ENCODE assay signal across 1 cellular context in genomic region chrX:52995135-52995973, GRCh38.
TF ChIP-seq lines count a peak whose summit lies in the region.

No MANE protein-coding gene starts in this region.

TF ChIP-seq in HepG2, 621 proteins besides CTCF, POLR2A, EP300 and RAD21 (continued from another document and continues in another):
- TF ChIP-seq, protein P1, sequence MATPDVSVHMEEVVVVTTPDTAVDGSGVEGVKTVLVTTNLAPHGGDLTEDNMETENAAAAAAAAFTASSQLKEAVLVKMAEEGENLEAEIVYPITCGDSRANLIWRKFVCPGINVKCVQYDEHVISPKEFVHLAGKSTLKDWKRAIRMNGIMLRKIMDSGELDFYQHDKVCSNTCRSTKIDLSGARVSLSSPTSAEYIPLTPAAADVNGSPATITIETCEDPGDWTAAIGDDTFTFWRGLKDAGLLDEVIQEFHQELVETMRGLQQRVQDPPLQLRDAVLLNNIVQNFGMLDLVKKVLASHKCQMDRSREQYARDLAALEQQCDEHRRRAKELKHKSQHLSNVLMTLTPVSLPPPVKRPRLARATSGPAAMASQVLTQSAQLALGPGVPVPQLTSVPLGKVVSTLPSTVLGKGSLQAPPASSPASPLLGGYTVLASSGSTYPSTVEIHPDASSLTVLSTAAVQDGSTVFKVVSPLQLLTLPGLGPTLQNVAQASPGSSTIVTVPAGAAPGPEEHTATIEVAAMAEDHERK (CRISPR knock-in tag; IDR thresholded peaks at IDR 0.05; ENCODE audit: low read depth), result no peak
- TF ChIP-seq ZNF816 (CRISPR knock-in tag; IDR thresholded peaks at IDR 0.05; ENCODE audit: borderline replicate concordance), result no peak
- TF ChIP-seq ZNF546 (CRISPR knock-in tag; conservative IDR thresholded peaks at IDR 0.05), result no peak
- no peak for TF ChIP-seq RARA (CRISPR knock-in tag; IDR thresholded peaks at IDR 0.05)
- TF ChIP-seq ZNF512 (CRISPR knock-in tag; IDR thresholded peaks at IDR 0.05), result no peak
- no peak for TF ChIP-seq MTA1 (CRISPR knock-in tag; IDR thresholded peaks at IDR 0.05; ENCODE audit: borderline replicate concordance)
- TF ChIP-seq, protein P2, sequence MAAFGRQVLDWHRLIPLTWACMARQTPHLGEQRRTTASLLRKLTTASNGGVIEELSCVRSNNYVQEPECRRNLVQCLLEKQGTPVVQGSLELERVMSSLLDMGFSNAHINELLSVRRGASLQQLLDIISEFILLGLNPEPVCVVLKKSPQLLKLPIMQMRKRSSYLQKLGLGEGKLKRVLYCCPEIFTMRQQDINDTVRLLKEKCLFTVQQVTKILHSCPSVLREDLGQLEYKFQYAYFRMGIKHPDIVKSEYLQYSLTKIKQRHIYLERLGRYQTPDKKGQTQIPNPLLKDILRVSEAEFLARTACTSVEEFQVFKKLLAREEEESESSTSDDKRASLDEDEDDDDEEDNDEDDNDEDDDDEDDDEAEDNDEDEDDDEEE (CRISPR knock-in tag; IDR thresholded peaks at IDR 0.05), result no peak
- no peak for TF ChIP-seq MTF2 (CRISPR knock-in tag; IDR thresholded peaks at IDR 0.05; ENCODE audit: borderline replicate concordance)
- no peak for TF ChIP-seq HNRNPUL1 (IDR thresholded peaks at IDR 0.05; ENCODE audit: low read depth, low read length)
- no peak for TF ChIP-seq JARID2 (CRISPR knock-in tag; IDR thresholded peaks at IDR 0.05; ENCODE audit: insufficient replicate concordance)
- TF ChIP-seq ZNF350 (CRISPR knock-in tag; IDR thresholded peaks at IDR 0.05; ENCODE audit: borderline replicate concordance, low read depth), result no peak; the same call in 1 of the 2 replicates
- TF ChIP-seq RFX3 (CRISPR knock-in tag; IDR thresholded peaks at IDR 0.05), result no peak
- TF ChIP-seq PBX2 (CRISPR knock-in tag; IDR thresholded peaks at IDR 0.05), result peak; percentile 79
- TF ChIP-seq FOXO4 (CRISPR knock-in tag; conservative IDR thresholded peaks at IDR 0.05), result no peak
- TF ChIP-seq, protein P3, sequence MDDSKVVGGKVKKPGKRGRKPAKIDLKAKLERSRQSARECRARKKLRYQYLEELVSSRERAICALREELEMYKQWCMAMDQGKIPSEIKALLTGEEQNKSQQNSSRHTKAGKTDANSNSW (CRISPR knock-in tag; IDR thresholded peaks at IDR 0.05; ENCODE audit: borderline replicate concordance), result no peak
- no peak for TF ChIP-seq ZFP82 (CRISPR knock-in tag; IDR thresholded peaks at IDR 0.05; ENCODE audit: borderline replicate concordance)
- TF ChIP-seq ZMYM4 (CRISPR knock-in tag; IDR thresholded peaks at IDR 0.05), result peak; percentile 54; the same call in 1 of the 2 replicates
- no peak for TF ChIP-seq REPIN1 (CRISPR knock-in tag; IDR thresholded peaks at IDR 0.05; ENCODE audit: borderline replicate concordance, low read depth)
- TF ChIP-seq ZNF552 (CRISPR knock-in tag; IDR thresholded peaks at IDR 0.05; ENCODE audit: borderline replicate concordance), result no peak
- no peak for TF ChIP-seq MLLT10 (CRISPR knock-in tag; IDR thresholded peaks at IDR 0.05)
- TF ChIP-seq POLR2G (IDR thresholded peaks at IDR 0.05; ENCODE audit: low read depth, low read length), result no peak
- TF ChIP-seq PHF8 (CRISPR knock-in tag; IDR thresholded peaks at IDR 0.05), result peak; percentile 54
- TF ChIP-seq ZNF256 (CRISPR knock-in tag; conservative IDR thresholded peaks at IDR 0.05), result no peak
- no peak for TF ChIP-seq MXD1 (CRISPR knock-in tag; IDR thresholded peaks at IDR 0.05)
- TF ChIP-seq, protein P4, sequence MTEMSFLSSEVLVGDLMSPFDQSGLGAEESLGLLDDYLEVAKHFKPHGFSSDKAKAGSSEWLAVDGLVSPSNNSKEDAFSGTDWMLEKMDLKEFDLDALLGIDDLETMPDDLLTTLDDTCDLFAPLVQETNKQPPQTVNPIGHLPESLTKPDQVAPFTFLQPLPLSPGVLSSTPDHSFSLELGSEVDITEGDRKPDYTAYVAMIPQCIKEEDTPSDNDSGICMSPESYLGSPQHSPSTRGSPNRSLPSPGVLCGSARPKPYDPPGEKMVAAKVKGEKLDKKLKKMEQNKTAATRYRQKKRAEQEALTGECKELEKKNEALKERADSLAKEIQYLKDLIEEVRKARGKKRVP (CRISPR knock-in tag; IDR thresholded peaks at IDR 0.05), result no peak
- TF ChIP-seq KDM4B (CRISPR knock-in tag; IDR thresholded peaks at IDR 0.05), result no peak
- no peak for TF ChIP-seq ZNF414 (CRISPR knock-in tag; IDR thresholded peaks at IDR 0.05)
- TF ChIP-seq ZNF136 (CRISPR knock-in tag; IDR thresholded peaks at IDR 0.05; ENCODE audit: low read depth), result no peak
- TF ChIP-seq ZNF34 (CRISPR knock-in tag; IDR thresholded peaks at IDR 0.05; ENCODE audit: borderline replicate concordance), result no peak
- no peak for TF ChIP-seq ZNF737 (CRISPR knock-in tag; IDR thresholded peaks at IDR 0.05; ENCODE audit: borderline replicate concordance)
- TF ChIP-seq ZNF335 (CRISPR knock-in tag; IDR thresholded peaks at IDR 0.05), result no peak
- TF ChIP-seq SP4 (CRISPR knock-in tag; IDR thresholded peaks at IDR 0.05), result peak; percentile 53; the same call in 1 of the 2 replicates
- no peak for TF ChIP-seq HCFC1 (IDR thresholded peaks at IDR 0.05; ENCODE audit: low read depth, low read length)
- TF ChIP-seq PAX8 (CRISPR knock-in tag; IDR thresholded peaks at IDR 0.05; ENCODE audit: borderline replicate concordance), result no peak
- TF ChIP-seq ZNF24 (IDR thresholded peaks at IDR 0.05), result no peak
- peak; percentile 77; the same call in 1 of the 2 replicates for TF ChIP-seq ZFP91 (CRISPR knock-in tag; IDR thresholded peaks at IDR 0.05; ENCODE audit: borderline replicate concordance)
- TF ChIP-seq FOXA1 (IDR thresholded peaks at IDR 0.05), result no peak
- TF ChIP-seq FOXA1 (CRISPR knock-in tag; IDR thresholded peaks at IDR 0.05), result no peak
- no peak for TF ChIP-seq ZNF558 (CRISPR knock-in tag; IDR thresholded peaks at IDR 0.05; ENCODE audit: borderline replicate concordance)
- no peak for TF ChIP-seq HMG20B (CRISPR knock-in tag; conservative IDR thresholded peaks at IDR 0.05)
- TF ChIP-seq WIZ (CRISPR knock-in tag; IDR thresholded peaks at IDR 0.05), result no peak
- peak; percentile 73; the same call in 1 of the 2 replicates for TF ChIP-seq ARID4A (CRISPR knock-in tag; IDR thresholded peaks at IDR 0.05; ENCODE audit: borderline replicate concordance)
- TF ChIP-seq ZNF773 (CRISPR knock-in tag; IDR thresholded peaks at IDR 0.05; ENCODE audit: borderline replicate concordance), result no peak
- no peak for TF ChIP-seq ZNF577 (CRISPR knock-in tag; IDR thresholded peaks at IDR 0.05; ENCODE audit: borderline replicate concordance, low read depth)
- TF ChIP-seq ZBTB43 (CRISPR knock-in tag; conservative IDR thresholded peaks at IDR 0.05), result no peak
- no peak for TF ChIP-seq ZNF503 (CRISPR knock-in tag; IDR thresholded peaks at IDR 0.05)
- no peak for TF ChIP-seq HES4 (CRISPR knock-in tag; IDR thresholded peaks at IDR 0.05; ENCODE audit: borderline replicate concordance)
- no peak for TF ChIP-seq ZNF263 (CRISPR knock-in tag; IDR thresholded peaks at IDR 0.05)
